In genomic region chr12:7293670-7294069, GRCh38 we compare ENCODE assay signal across 28 cellular contexts. TPM values are rescaled to one million over a fixed set of nuclear protein-coding genes. Genes with fewer than 3 reads are reported as not detected.
"Had no signal": no experiment of that assay in that cellular context is flagged by ENCODE, and none has a peak within 500 bp of the region (broad histone marks: within the 10 kb centered on the region; RNA-seq: fewer than 3 reads in every experiment).

No MANE protein-coding gene starts in this region.

- DNase-seq: activated B cell treated with CpG ODN at 0.5 μM for 24 hours; activated CD4-positive, alpha-beta T cell treated with anti-CD3 and anti-CD28 coated beads for 1 hour; activated CD4-positive, alpha-beta T cell treated with anti-CD3 and anti-CD28 coated beads, Interleukin-2, amount 10 ng/mL, durations not matched to agents 24 days and 14 days; activated CD4-positive, alpha-beta T cell treated with anti-CD3 and anti-CD28 coated beads, Interleukin-2, amount 50 U/mL, for 48 hours; activated CD8-positive, alpha-beta memory T cell treated with anti-CD3 and anti-CD28 coated beads, Interleukin-2, amount 10 ng/mL, durations not matched to agents 7 days and 5 days; activated effector memory CD4-positive, alpha-beta T cell treated with Interleukin-2 at 50 U/mL for 16 hours; activated naive CD4-positive, alpha-beta T cell; activated naive CD8-positive, alpha-beta T cell treated with anti-CD3 and anti-CD28 coated beads, Interleukin-2, amount 50 U/mL, for 24 hours; activated T-cell treated with anti-CD3 and anti-CD28 coated beads, Interleukin-2, amount 50 U/mL, for 24 hours; amniotic stem cell; body of pancreas; central memory CD4-positive, alpha-beta T cell; Karpas-422; NCI-H1105 treated with DMSO at 0.1 percent for 48 hours; NCI-H1436 treated with DMSO at 0.1 percent for 48 hours; NCI-H187; NCI-H2081; NCI-H510A treated with DMSO at 0.1 percent for 48 hours; NCI-H69; PC-9; SIG-M5; T-cell; T-helper 2 cell had no signal

- ATAC-seq: activated CD8-positive, alpha-beta memory T cell treated with anti-CD3 and anti-CD28 coated beads, Interleukin-2, amount 10 ng/mL, durations not matched to agents 7 days and 5 days; activated naive CD8-positive, alpha-beta T cell treated with anti-CD3 and anti-CD28 coated beads, Interleukin-2, amount 50 U/mL, for 24 hours; body of pancreas; T-cell had no signal

RNA-seq across cellular contexts. Expression of gene ACSM4, which starts 10.2 kb away (rescaled TPM):
- total RNA-seq: activated B cell treated with CpG ODN at 0.5 μM for 24 hours; activated CD4-positive, alpha-beta T cell treated with anti-CD3 and anti-CD28 coated beads, Interleukin-2, amount 10 ng/mL, durations not matched to agents 24 days and 14 days; activated CD8-positive, alpha-beta memory T cell treated with anti-CD3 and anti-CD28 coated beads, Interleukin-2, amount 10 ng/mL, durations not matched to agents 7 days and 5 days; activated T-helper 1 cell treated with anti-CD3 and anti-CD28 coated beads, Interleukin-12 subunit alpha, Interleukin-12 subunit beta, Interleukin-2, Interleukin-4 antibody, amounts not matched to agents 30 ng/mL and 10 ng/mL and 1 ng/mL, durations not matched to agents 14 hours and 24 hours and 36 hours; ascending aorta; body of pancreas; bronchial epithelial cell; chondrocyte; PC-9; RPMI7951; T-cell had no signal
